ENCODE assay signal across 14 cellular contexts in genomic region chr4:28225689-28226353, GRCh38.
DNase-seq lines count a peak whose midpoint lies in the region; ATAC-seq, FAIRE-seq and TF ChIP-seq lines count a peak whose summit lies in the region.
"Had no signal": no experiment of that assay in that cellular context is flagged by ENCODE, and none has a peak within 500 bp of the region (broad histone marks: within the 10 kb centered on the region; RNA-seq: fewer than 3 reads in every experiment).

No MANE protein-coding gene starts in this region.

- ATAC-seq in HG03521 (IDR thresholded peaks at IDR 0.05; ENCODE audit: unreplicated experiment) = no peak
- no peak for ATAC-seq in GM19324 (IDR thresholded peaks at IDR 0.05; ENCODE audit: low FRiP score, unreplicated experiment)
- ATAC-seq: effector memory CD8-positive, alpha-beta T cell; gastroesophageal sphincter had no signal

- peak; percentile 28 for TF ChIP-seq CTCF in AG09319 (IDR thresholded peaks at IDR 0.05; ENCODE audit: low read depth, low read length)
- peak; percentile 13 for TF ChIP-seq CTCF in cardiac fibroblast (IDR thresholded peaks at IDR 0.05; ENCODE audit: low read depth, low read length)

- H3K27me3 ChIP-seq in layer of hippocampus (ENCODE audit: control insufficient read depth, insufficient read depth, low read length) = no peaks in the 10 kb centered on the region
- H3K27me3 ChIP-seq: breast epithelium, gastroesophageal sphincter had no signal

- TF ChIP-seq POLR2A in GM12892 (IDR thresholded peaks at IDR 0.05; ENCODE audit: low read depth, low read length) = no peak

- no peak overlapping the region for H3K4me3 ChIP-seq in cardiac fibroblast (replicated peaks in 1 of 2; ENCODE audit: low read depth in 2 of 2, low read length in 2 of 2)
- H3K4me3 ChIP-seq: breast epithelium, gastroesophageal sphincter had no signal

- H3K27ac ChIP-seq in layer of hippocampus (ENCODE audit: low read depth, low read length) = peak overlapping the region; percentile 85
- H3K27ac ChIP-seq: breast epithelium, gastroesophageal sphincter had no signal

- DNase-seq in AG09319 (ENCODE audit: extremely low read depth, low read depth) (peak; percentile 2), NCI-H524 treated with DMSO at 0.1 percent for 48 hours (lab: John Stamatoyannopoulos, UW) (peak; percentile 1), cardiac fibroblast (ENCODE audit: low read depth in 2 of 2) (peak; percentile 4 to 68), NCI-H1048 (lab: John Stamatoyannopoulos, UW) (no peak), GM12892 (ENCODE audit: insufficient read length) (no peak)
- DNase-seq: activated CD4-positive, alpha-beta T cell treated with anti-CD3 and anti-CD28 coated beads for 48 hours; effector memory CD8-positive, alpha-beta T cell; immature natural killer cell; KBM-7 had no signal

- no peak for FAIRE-seq in GM12892 (lab: Jason Lieb, UNC)

Comparison
In these comparisons a context has a peak if more than half of its experiments do, and no peak if none do; other contexts are left out.
1. DNase-seq: peak in AG09319 (single experiment), NCI-H524 treated with DMSO at 0.1 percent for 48 hours (single experiment) and cardiac fibroblast (2 of 2); none in NCI-H1048 (single experiment) and GM12892 (single experiment).